In genomic region chr21:35371217-35371616, GRCh38 we compare ENCODE assay signal across 37 cellular contexts.
"Had no signal": no experiment of that assay in that cellular context is flagged by ENCODE, and none has a peak within 500 bp of the region (broad histone marks: within the 10 kb centered on the region; RNA-seq: fewer than 3 reads in every experiment).

No MANE protein-coding gene starts in this region.

- H3K4me2 ChIP-seq: KMS-11, PC-9 had no signal

- H3K4me1 Mint-ChIP-seq: activated CD4-positive, alpha-beta memory T cell treated with anti-CD3 and anti-CD28 coated beads, Interleukin-2, amount 10 ng/mL, durations not matched to agents 7 days and 5 days; activated CD8-positive, alpha-beta memory T cell treated with anti-CD3 and anti-CD28 coated beads, Interleukin-2, amount 10 ng/mL, durations not matched to agents 7 days and 5 days; activated naive CD8-positive, alpha-beta T cell treated with anti-CD3 and anti-CD28 coated beads for 36 hours; activated T-helper 17 cell treated with anti-CD3 and anti-CD28 coated beads, Interleukin-2, amount 50 U/mL, for 72 hours had no signal

- H2AFZ ChIP-seq: PC-9 had no signal

- DNase-seq: activated CD4-positive, alpha-beta memory T cell treated with anti-CD3 and anti-CD28 coated beads, Interleukin-2, amount 10 ng/mL, durations not matched to agents 7 days and 5 days; activated CD4-positive, alpha-beta T cell treated with anti-CD3 and anti-CD28 coated beads for 1 hour; activated CD4-positive, alpha-beta T cell treated with anti-CD3 and anti-CD28 coated beads for 48 hours; activated CD4-positive, CD25-positive, alpha-beta regulatory T cell; activated CD8-positive, alpha-beta memory T cell treated with anti-CD3 and anti-CD28 coated beads for 24 hours; activated CD8-positive, alpha-beta memory T cell treated with anti-CD3 and anti-CD28 coated beads, Interleukin-2, amount 10 ng/mL, durations not matched to agents 7 days and 5 days; activated CD8-positive, alpha-beta memory T cell treated with anti-CD3 and anti-CD28 coated beads, Interleukin-2, amount 50 U/mL, for 48 hours; activated effector memory CD4-positive, alpha-beta T cell treated with anti-CD3 and anti-CD28 coated beads, Interleukin-2, amount 50 U/mL, for 16 hours; activated naive CD4-positive, alpha-beta T cell; activated naive CD4-positive, alpha-beta T cell treated with anti-CD3 and anti-CD28 coated beads, Interleukin-2, amount 50 U/mL, for 16 hours; activated naive CD8-positive, alpha-beta T cell treated with anti-CD3 and anti-CD28 coated beads for 36 hours; activated T-cell treated with anti-CD3 and anti-CD28 coated beads, Interleukin-2, amount 50 U/mL, for 48 hours; amniotic stem cell; aorta; brain microvascular endothelial cell; central memory CD4-positive, alpha-beta T cell; MM.1S; NCI-H1092 treated with DMSO at 0.1 percent for 48 hours; NCI-H1417; NCI-H1694; NCI-H1930; NCI-H2081 treated with DMSO at 0.1 percent for 48 hours; NCI-H345; NCI-H524 treated with DMSO at 0.1 percent for 48 hours; NCI-H82; NK-92 treated with Interleukin-12 subunit alpha and Interleukin-12 subunit beta, amount 100 ng/mL, for 24 hours; PC-9; SIG-M5; T-helper 1 cell; T-helper 2 cell; T-helper 9 cell; WERI-Rb-1 had no signal

- H3K4me3 Mint-ChIP-seq: activated CD4-positive, alpha-beta memory T cell treated with anti-CD3 and anti-CD28 coated beads, Interleukin-2, amount 10 ng/mL, durations not matched to agents 7 days and 5 days; activated CD8-positive, alpha-beta memory T cell treated with anti-CD3 and anti-CD28 coated beads, Interleukin-2, amount 10 ng/mL, durations not matched to agents 7 days and 5 days; activated naive CD8-positive, alpha-beta T cell treated with anti-CD3 and anti-CD28 coated beads for 36 hours; activated T-helper 17 cell treated with anti-CD3 and anti-CD28 coated beads, Interleukin-2, amount 50 U/mL, for 72 hours had no signal

- H3K27ac ChIP-seq: brain microvascular endothelial cell, KMS-11, PC-9, RWPE1, WERI-Rb-1 had no signal

- ATAC-seq: activated CD8-positive, alpha-beta memory T cell treated with anti-CD3 and anti-CD28 coated beads, Interleukin-2, amount 10 ng/mL, durations not matched to agents 7 days and 5 days; activated T-helper 17 cell treated with anti-CD3 and anti-CD28 coated beads, Interleukin-2, amount 50 U/mL, for 72 hours; Right ventricle myocardium inferior; SK-N-SH treated with all-trans-retinoic acid at 6 μM for 48 hours had no signal

- H3K36me3 ChIP-seq: brain microvascular endothelial cell, WERI-Rb-1 had no signal

- H3K27ac Mint-ChIP-seq: activated CD4-positive, alpha-beta memory T cell treated with anti-CD3 and anti-CD28 coated beads, Interleukin-2, amount 10 ng/mL, durations not matched to agents 7 days and 5 days; activated CD8-positive, alpha-beta memory T cell treated with anti-CD3 and anti-CD28 coated beads, Interleukin-2, amount 10 ng/mL, durations not matched to agents 7 days and 5 days; activated naive CD8-positive, alpha-beta T cell treated with anti-CD3 and anti-CD28 coated beads for 36 hours; activated T-helper 17 cell treated with anti-CD3 and anti-CD28 coated beads, Interleukin-2, amount 50 U/mL, for 72 hours had no signal

- H3K36me3 Mint-ChIP-seq: activated CD8-positive, alpha-beta memory T cell treated with anti-CD3 and anti-CD28 coated beads, Interleukin-2, amount 10 ng/mL, durations not matched to agents 7 days and 5 days; activated naive CD8-positive, alpha-beta T cell treated with anti-CD3 and anti-CD28 coated beads for 36 hours had no signal

- H3K4me3 ChIP-seq: PC-9 had no signal

- H3K27me3 Mint-ChIP-seq: activated CD4-positive, alpha-beta memory T cell treated with anti-CD3 and anti-CD28 coated beads, Interleukin-2, amount 10 ng/mL, durations not matched to agents 7 days and 5 days; activated CD8-positive, alpha-beta memory T cell treated with anti-CD3 and anti-CD28 coated beads, Interleukin-2, amount 10 ng/mL, durations not matched to agents 7 days and 5 days; activated naive CD8-positive, alpha-beta T cell treated with anti-CD3 and anti-CD28 coated beads for 36 hours; activated T-helper 17 cell treated with anti-CD3 and anti-CD28 coated beads, Interleukin-2, amount 50 U/mL, for 72 hours had no signal

- H3K27me3 ChIP-seq: brain microvascular endothelial cell had no signal

- H3K9me3 Mint-ChIP-seq: activated CD4-positive, alpha-beta memory T cell treated with anti-CD3 and anti-CD28 coated beads, Interleukin-2, amount 10 ng/mL, durations not matched to agents 7 days and 5 days; activated naive CD8-positive, alpha-beta T cell treated with anti-CD3 and anti-CD28 coated beads for 36 hours; activated T-helper 17 cell treated with anti-CD3 and anti-CD28 coated beads, Interleukin-2, amount 50 U/mL, for 72 hours had no signal
